Comparison of ENCODE assay signal across 27 cellular contexts in genomic region chr11:27291954-27292641, GRCh38.
A peak's percentile ranks its signal among the peaks of the same experiment; 100 is the strongest.
DNase-seq lines count a peak whose midpoint lies in the region; ATAC-seq, FAIRE-seq and TF ChIP-seq lines count a peak whose summit lies in the region.
"Had no signal": no experiment of that assay in that cellular context is flagged by ENCODE, and none has a peak within 500 bp of the region (broad histone marks: within the 10 kb centered on the region; RNA-seq: fewer than 3 reads in every experiment).

No MANE protein-coding gene starts in this region.

- H3K4me1 Mint-ChIP-seq in endodermal cell, result peaks cover 20% of the 10 kb centered on the region
- H3K4me1 Mint-ChIP-seq: activated naive CD4-positive, alpha-beta T cell treated with anti-CD3 and anti-CD28 coated beads, Interleukin-2, amount 50 U/mL, for 24 hours; CD4-positive, CD25-positive, alpha-beta regulatory T cell; T-helper 17 cell had no signal

- DNase-seq in left ventricle myocardium inferior (no peak), right atrium auricular region (ENCODE audit: low spot score) (no peak), endodermal cell (no peak), mucosa of descending colon (peak; percentile 58 to 79 (median 65)), MG63 (no peak), HTR-8/SVneo (ENCODE audit: insufficient read length, low spot score) (no peak)
- DNase-seq: 8988T; activated CD4-positive, alpha-beta T cell treated with anti-CD3 and anti-CD28 coated beads for 1 hour; activated CD8-positive, alpha-beta T cell treated with anti-CD3 and anti-CD28 coated beads, Interleukin-2, amount 10 ng/mL, durations not matched to agents 7 days and 5 days; anterior cingulate cortex; caudate nucleus; EL; left ventricle myocardium superior; MM.1S; stimulated activated CD4-positive, alpha-beta T cell treated with anti-CD3 and anti-CD28 coated beads, Interleukin-12 subunit alpha, Interleukin-12 subunit beta, amount 100 ng/mL, for 4 hours; stimulated activated CD4-positive, alpha-beta T cell treated with anti-CD3 and anti-CD28 coated beads, Interleukin-4, amount 100 ng/mL, for 1 hour; T-helper 17 cell had no signal

- H3K27me3 Mint-ChIP-seq in endodermal cell (ENCODE audit: insufficient read depth), result no peaks in the 10 kb centered on the region
- H3K27me3 Mint-ChIP-seq: T-helper 17 cell had no signal

- H3K9ac ChIP-seq in endodermal cell (ENCODE audit: extremely low read depth, low read length, poor library complexity, severe bottlenecking), result no peak overlapping the region
- H3K9ac ChIP-seq: parathyroid adenoma had no signal

- ATAC-seq in mucosa of descending colon, result peak; percentile 83
- no peak for ATAC-seq in HG03095 (IDR thresholded peaks at IDR 0.05; ENCODE audit: unreplicated experiment)
- ATAC-seq in esophagus mucosa, result no peak
- ATAC-seq: activated CD8-positive, alpha-beta T cell treated with anti-CD3 and anti-CD28 coated beads, Interleukin-2, amount 10 ng/mL, durations not matched to agents 7 days and 5 days; left ventricle myocardium superior; SK-N-SH treated with all-trans-retinoic acid at 6 μM for 48 hours; T-helper 17 cell had no signal

- FAIRE-seq in HTR-8/SVneo (lab: Jason Lieb, UNC), result no peak
- FAIRE-seq: GM12892, H54, K562 had no signal

- H3K9me3 ChIP-seq in left ventricle myocardium inferior (replicated peaks), result peaks cover 4% of the 10 kb centered on the region
- H3K9me3 ChIP-seq in right atrium auricular region, result no peaks in the 10 kb centered on the region
- H3K9me3 ChIP-seq in endodermal cell (ENCODE audit: control insufficient read depth, low read length), result peaks cover 41% of the 10 kb centered on the region
- peaks cover 6% of the 10 kb centered on the region for H3K9me3 ChIP-seq in mucosa of descending colon
- no peaks in the 10 kb centered on the region for H3K9me3 ChIP-seq in MG63

- TF ChIP-seq CTCF in left ventricle myocardium inferior (IDR thresholded peaks at IDR 0.05; ENCODE audit: borderline replicate concordance) (no peak), right atrium auricular region (IDR thresholded peaks at IDR 0.05) (no peak), endodermal cell (conservative IDR thresholded peaks at IDR 0.05) (no peak), mucosa of descending colon (IDR thresholded peaks at IDR 0.05) (no peak)

- H3K27me3 ChIP-seq in left ventricle myocardium inferior (ENCODE audit: low read depth) (no peaks in the 10 kb centered on the region), right atrium auricular region (no peaks in the 10 kb centered on the region), endodermal cell (ENCODE audit: control insufficient read depth, insufficient read depth, low read length, poor library complexity, severe bottlenecking) (no peaks in the 10 kb centered on the region), MG63 (no peaks in the 10 kb centered on the region)

- H3K4me3 ChIP-seq in left ventricle myocardium inferior, result no peak overlapping the region
- H3K4me3 ChIP-seq in right atrium auricular region, result no peak overlapping the region
- peak overlapping the region; percentile 62 for H3K4me3 ChIP-seq in endodermal cell (ENCODE audit: low read length)
- H3K4me3 ChIP-seq in mucosa of descending colon, result no peak overlapping the region
- H3K4me3 ChIP-seq in MG63, result no peak overlapping the region
- H3K4me3 ChIP-seq: K562 had no signal

- 84 to 94% methylated on average over 3 to 5 of the region's 5 CpGs for WGBS in endodermal cell (ENCODE audit: insufficient coverage in 1 of 2, insufficient read length in 1 of 2), 2 experiments

- peaks cover 35% of the 10 kb centered on the region for H3K9me3 Mint-ChIP-seq in endodermal cell

- no peak overlapping the region for H3K27ac Mint-ChIP-seq in endodermal cell
- H3K27ac Mint-ChIP-seq: activated CD8-positive, alpha-beta T cell treated with anti-CD3 and anti-CD28 coated beads, Interleukin-2, amount 10 ng/mL, durations not matched to agents 7 days and 5 days; activated naive CD4-positive, alpha-beta T cell treated with anti-CD3 and anti-CD28 coated beads, Interleukin-2, amount 50 U/mL, for 24 hours; activated T-helper 2 cell treated with anti-CD3 and anti-CD28 coated beads, Interferon-gamma antibody, Interleukin-2, Interleukin-4, amounts not matched to agents 10 μg/mL and 5 μg/mL and 100 μg/mL, durations not matched to agents 14 hours and 24 hours and 36 hours; CD4-positive, CD25-positive, alpha-beta regulatory T cell; T-helper 17 cell had no signal

- H3K36me3 ChIP-seq in left ventricle myocardium inferior, result no peaks in the 10 kb centered on the region
- H3K36me3 ChIP-seq in right atrium auricular region, result no peaks in the 10 kb centered on the region
- H3K36me3 ChIP-seq in endodermal cell (ENCODE audit: control insufficient read depth, insufficient read depth, low read length), result no peaks in the 10 kb centered on the region
- peaks cover 4% of the 10 kb centered on the region for H3K36me3 ChIP-seq in mucosa of descending colon (ENCODE audit: low read depth)
- H3K36me3 ChIP-seq in MG63, result no peaks in the 10 kb centered on the region

- H3K27ac ChIP-seq in left ventricle myocardium inferior (replicated peaks), result peak overlapping the region; percentile 40
- H3K27ac ChIP-seq in right atrium auricular region, result no peak overlapping the region
- no peak overlapping the region for H3K27ac ChIP-seq in endodermal cell (ENCODE audit: low read depth, low read length)
- H3K27ac ChIP-seq: parathyroid adenoma had no signal

- H3K4me1 ChIP-seq in left ventricle myocardium inferior (peaks cover 7% of the 10 kb centered on the region), right atrium auricular region (no peaks in the 10 kb centered on the region), endodermal cell (ENCODE audit: control insufficient read depth, insufficient read depth, low read length) (peaks cover 10% of the 10 kb centered on the region), mucosa of descending colon (ENCODE audit: low read depth) (peaks cover 28% of the 10 kb centered on the region)
- H3K4me1 ChIP-seq: parathyroid adenoma had no signal

- intact Hi-C loops in left ventricle myocardium inferior (cut with micrococcal nuclease) (no loop called here), mucosa of descending colon (cut with DNase I, micrococcal nuclease) (loop anchor here (2.0 to 10.0 kb wide), 4 partner anchors 57 to 193 kb away; no protein-coding TSS in a partner anchor)

- peaks cover 10% of the 10 kb centered on the region for H3K36me3 Mint-ChIP-seq in endodermal cell (ENCODE audit: low read depth)
- H3K36me3 Mint-ChIP-seq: CD4-positive, CD25-positive, alpha-beta regulatory T cell had no signal

- no peak overlapping the region for H3K4me3 Mint-ChIP-seq in endodermal cell
- H3K4me3 Mint-ChIP-seq: activated CD8-positive, alpha-beta T cell treated with anti-CD3 and anti-CD28 coated beads, Interleukin-2, amount 10 ng/mL, durations not matched to agents 7 days and 5 days; activated naive CD4-positive, alpha-beta T cell treated with anti-CD3 and anti-CD28 coated beads, Interleukin-2, amount 50 U/mL, for 24 hours; CD4-positive, CD25-positive, alpha-beta regulatory T cell; T-helper 17 cell had no signal

Comparison
In these comparisons a context has a peak if more than half of its experiments do, and no peak if none do; other contexts are left out.
1. DNase-seq: peak in mucosa of descending colon (3 of 3); none in left ventricle myocardium inferior (single experiment), right atrium auricular region (single experiment), endodermal cell (single experiment), MG63 (single experiment) and HTR-8/SVneo (single experiment).